24 cellular contexts compared by ENCODE assay signal in the genomic region with DNA sequence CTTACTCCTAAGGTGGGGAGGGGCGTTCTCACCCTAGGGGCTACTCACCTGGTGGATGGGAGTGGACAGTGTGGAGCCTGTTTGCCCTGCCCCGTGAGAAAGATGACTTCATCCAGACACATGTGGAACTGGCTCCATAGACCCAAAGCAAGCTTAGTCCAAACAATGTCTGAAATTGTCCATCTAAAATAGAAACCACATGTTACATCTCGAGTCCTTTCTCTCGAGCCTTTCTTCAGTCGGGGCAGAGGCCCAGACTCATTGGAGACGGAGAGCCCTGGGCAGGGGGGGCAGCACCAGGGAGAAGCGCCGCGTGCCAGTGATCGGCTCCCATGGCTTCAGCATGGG. TPM values are rescaled to one million over a fixed set of nuclear protein-coding genes. Genes with fewer than 3 reads are reported as not detected.
DNase-seq lines count a peak whose midpoint lies in the region; ATAC-seq, FAIRE-seq and TF ChIP-seq lines count a peak whose summit lies in the region.
"Had no signal": no experiment of that assay in that cellular context is flagged by ENCODE, and none has a peak within 500 bp of the region (broad histone marks: within the 10 kb centered on the region; RNA-seq: fewer than 3 reads in every experiment).

No MANE protein-coding gene starts in this region.

- H3K9me3 ChIP-seq in BLaER1 (no peaks in the 10 kb centered on the region), kidney (ENCODE audit: control insufficient read depth in 1 of 2, low read length in 2 of 2) (no peaks in the 10 kb centered on the region)
- H3K9me3 ChIP-seq: breast epithelium, heart right ventricle, sigmoid colon, transverse colon had no signal

- H3K36me3 ChIP-seq in BLaER1 (peaks cover 79% of the 10 kb centered on the region), kidney (ENCODE audit: control insufficient read depth in 1 of 2, insufficient read depth in 2 of 2, low read length in 2 of 2) (peaks cover 21 to 26% of the 10 kb centered on the region in 2 donors)

- TF ChIP-seq CTCF in activated CD8-positive, alpha-beta T cell treated with anti-CD3 and anti-CD28 coated beads for 36 hours (IDR thresholded peaks at IDR 0.05): no peak
- TF ChIP-seq CTCF in kidney (IDR thresholded peaks at IDR 0.05; ENCODE audit: borderline replicate concordance, extremely low read depth, insufficient read depth) (no peak), chondrocyte (IDR thresholded peaks at IDR 0.05) (no peak)

- no peaks in the 10 kb centered on the region for H3K9me3 Mint-ChIP-seq in T-helper 2 cell treated with Interferon-gamma antibody and Interleukin-4, amounts not matched to agents 5 μg/mL and 100 μg/mL, for 36 hours
- no peaks in the 10 kb centered on the region for H3K9me3 Mint-ChIP-seq in activated CD8-positive, alpha-beta T cell treated with anti-CD3 and anti-CD28 coated beads for 36 hours
- no peaks in the 10 kb centered on the region for H3K9me3 Mint-ChIP-seq in chondrocyte (ENCODE audit: low read depth)

- peaks cover 87% of the 10 kb centered on the region for H4K20me1 ChIP-seq in BLaER1

- ATAC-seq in activated CD8-positive, alpha-beta T cell treated with anti-CD3 and anti-CD28 coated beads for 36 hours: no peak
- ATAC-seq: heart right ventricle, Right ventricle myocardium inferior, SK-N-SH treated with all-trans-retinoic acid at 6 μM for 48 hours had no signal

- H3K4me1 ChIP-seq in BLaER1 (peaks cover 43% of the 10 kb centered on the region), kidney (ENCODE audit: control insufficient read depth in 1 of 2, insufficient read depth in 1 of 2, low read depth in 1 of 2, low read length in 2 of 2) (peaks cover 10 to 14% of the 10 kb centered on the region in 2 donors)

- peaks cover 38% of the 10 kb centered on the region for H3K36me3 Mint-ChIP-seq in T-helper 2 cell treated with Interferon-gamma antibody and Interleukin-4, amounts not matched to agents 5 μg/mL and 100 μg/mL, for 36 hours (ENCODE audit: low read depth)
- peaks cover 46% of the 10 kb centered on the region for H3K36me3 Mint-ChIP-seq in activated CD8-positive, alpha-beta T cell treated with anti-CD3 and anti-CD28 coated beads for 36 hours (ENCODE audit: low read depth)
- H3K36me3 Mint-ChIP-seq in chondrocyte (ENCODE audit: low read depth): peaks cover 21% of the 10 kb centered on the region

- H3K4me2 ChIP-seq in BLaER1: peak overlapping the region; percentile 46
- H3K4me2 ChIP-seq: KMS-11 had no signal

- peak overlapping the region; percentile 70 for H3K27ac Mint-ChIP-seq in T-helper 2 cell treated with Interferon-gamma antibody and Interleukin-4, amounts not matched to agents 5 μg/mL and 100 μg/mL, for 36 hours
- peak overlapping the region; percentile 88 for H3K27ac Mint-ChIP-seq in activated CD8-positive, alpha-beta T cell treated with anti-CD3 and anti-CD28 coated beads for 36 hours
- no peak overlapping the region for H3K27ac Mint-ChIP-seq in chondrocyte (ENCODE audit: unreplicated experiment)

- peak overlapping the region; percentile 41; the same call in 1 of the 2 replicates for H3K9ac ChIP-seq in BLaER1
- no peak overlapping the region for H3K9ac ChIP-seq in kidney (ENCODE audit: low read length in 2 of 2)
- H3K9ac ChIP-seq: KMS-11 had no signal

- H3K4me3 Mint-ChIP-seq in T-helper 2 cell treated with Interferon-gamma antibody and Interleukin-4, amounts not matched to agents 5 μg/mL and 100 μg/mL, for 36 hours: peak overlapping the region; percentile 7
- H3K4me3 Mint-ChIP-seq in activated CD8-positive, alpha-beta T cell treated with anti-CD3 and anti-CD28 coated beads for 36 hours: no peak overlapping the region
- no peak overlapping the region for H3K4me3 Mint-ChIP-seq in chondrocyte (ENCODE audit: unreplicated experiment)

- POLR2A ChIA-PET in activated CD8-positive, alpha-beta T cell treated with anti-CD3 and anti-CD28 coated beads for 36 hours (lab: Charles Lee): interaction anchor here (0.8 to 1.1 kb wide), 4 partner anchors 9 to 39 kb away, joined by 3 to 4 read pairs (median 3); no protein-coding TSS in a partner anchor

- H3K4me3 ChIP-seq in BLaER1: no peak overlapping the region
- H3K4me3 ChIP-seq in kidney (ENCODE audit: low read length in 2 of 2): no peak overlapping the region
- H3K4me3 ChIP-seq: breast epithelium, heart right ventricle, sigmoid colon, transverse colon had no signal

- H3K27me3 ChIP-seq in BLaER1: no peaks in the 10 kb centered on the region
- H3K27me3 ChIP-seq: breast epithelium, heart right ventricle, sigmoid colon, transverse colon had no signal

- intact Hi-C loops in activated CD8-positive, alpha-beta T cell treated with anti-CD3 and anti-CD28 coated beads for 36 hours (cut with micrococcal nuclease): no loop called here
- intact Hi-C loops in kidney (cut with DNase I): no loop called here

- FAIRE-seq in kidney (lab: Jason Lieb, UNC): no peak

- DNase-seq in T-helper 2 cell treated with Interferon-gamma antibody and Interleukin-4, amounts not matched to agents 5 μg/mL and 100 μg/mL, for 36 hours (ENCODE audit: low spot score): no peak
- no peak for DNase-seq in T-helper 2 cell
- DNase-seq in activated CD8-positive, alpha-beta T cell treated with anti-CD3 and anti-CD28 coated beads for 36 hours: no peak
- peak; percentile 62 for DNase-seq in kidney
- no peak for DNase-seq in chondrocyte (ENCODE audit: low spot score)
- no peak for DNase-seq in globus pallidus (ENCODE audit: low spot score)
- DNase-seq in NCI-H1436 (lab: John Stamatoyannopoulos, UW): no peak
- DNase-seq: 8988T; activated gamma-delta T cell treated with Interleukin-2 at 50 U/mL for 16 hours; activated T-cell treated with anti-CD3 and anti-CD28 coated beads for 4 hours; amniotic stem cell; effector CD8-positive, alpha-beta T cell; heart right ventricle; OCI-M1; sigmoid colon; stimulated activated CD4-positive, alpha-beta T cell treated with anti-CD3 and anti-CD28 coated beads, Interleukin-15, amount 100 ng/mL, for 24 hours; transverse colon had no signal

- H3K4me1 Mint-ChIP-seq in T-helper 2 cell treated with Interferon-gamma antibody and Interleukin-4, amounts not matched to agents 5 μg/mL and 100 μg/mL, for 36 hours (ENCODE audit: low read depth): peaks cover 27% of the 10 kb centered on the region
- H3K4me1 Mint-ChIP-seq in activated CD8-positive, alpha-beta T cell treated with anti-CD3 and anti-CD28 coated beads for 36 hours (ENCODE audit: low read depth): peaks cover 39% of the 10 kb centered on the region
- H3K4me1 Mint-ChIP-seq in chondrocyte (ENCODE audit: low read depth): peaks cover 19% of the 10 kb centered on the region

- CTCF ChIA-PET in activated CD8-positive, alpha-beta T cell treated with anti-CD3 and anti-CD28 coated beads for 36 hours (lab: Charles Lee): interaction anchor here (0.7 to 1.9 kb wide), 5 partner anchors 11 to 70 kb away, joined by 4 to 10 read pairs (median 4); no protein-coding TSS in a partner anchor

- H3K27ac ChIP-seq in BLaER1 (peak overlapping the region; percentile 56; the same call in 1 of the 2 replicates), kidney (ENCODE audit: low read depth in 2 of 2, low read length in 2 of 2) (no peak overlapping the region)
- H3K27ac ChIP-seq: breast epithelium, heart right ventricle, KMS-11, sigmoid colon, transverse colon, VCaP had no signal

- H3K27me3 Mint-ChIP-seq in T-helper 2 cell treated with Interferon-gamma antibody and Interleukin-4, amounts not matched to agents 5 μg/mL and 100 μg/mL, for 36 hours (ENCODE audit: low read depth): no peaks in the 10 kb centered on the region
- no peaks in the 10 kb centered on the region for H3K27me3 Mint-ChIP-seq in activated CD8-positive, alpha-beta T cell treated with anti-CD3 and anti-CD28 coated beads for 36 hours
- no peaks in the 10 kb centered on the region for H3K27me3 Mint-ChIP-seq in chondrocyte (ENCODE audit: low read depth)
- H3K27me3 Mint-ChIP-seq: CD4-positive, alpha-beta memory T cell had no signal

RNA-seq across cellular contexts. Expression of a gene that starts 4.3 kb away (rescaled TPM):
- 100 to 1,000 TPM; 115 to 125 TPM for total RNA-seq in activated CD8-positive, alpha-beta T cell treated with anti-CD3 and anti-CD28 coated beads for 36 hours
- total RNA-seq in kidney (65.7 TPM), chondrocyte (47.0 to 54.9 TPM (median 47.4 TPM) in 3 replicates)
- 124 TPM for polyA plus RNA-seq in kidney (ENCODE audit: insufficient read depth, low read depth, low replicate concordance)

RNA-seq across cellular contexts. Expression of a gene that starts 33.2 kb away (rescaled TPM):
- total RNA-seq in activated CD8-positive, alpha-beta T cell treated with anti-CD3 and anti-CD28 coated beads for 36 hours: 1 to 10 TPM; 2.7 to 3.0 TPM
- 7.5 TPM for total RNA-seq in kidney
- polyA plus RNA-seq in kidney (ENCODE audit: insufficient read depth, low read depth, low replicate concordance): 16.5 TPM
- total RNA-seq in chondrocyte: 7.1 to 9.9 TPM (median 7.9 TPM) in 3 replicates

RNA-seq across cellular contexts. Expression of a gene that starts 38.3 kb away (rescaled TPM):
- 100 to 1,000 TPM; 116 to 121 TPM for total RNA-seq in activated CD8-positive, alpha-beta T cell treated with anti-CD3 and anti-CD28 coated beads for 36 hours
- total RNA-seq in kidney (125 TPM), chondrocyte (143 to 158 TPM (median 156 TPM) in 3 replicates)
- polyA plus RNA-seq in kidney (ENCODE audit: insufficient read depth, low read depth, low replicate concordance): 70.6 TPM

RNA-seq across cellular contexts. Expression of a gene that starts 43.7 kb away (rescaled TPM):
- 1 to 10 TPM; 1.3 TPM for total RNA-seq in activated CD8-positive, alpha-beta T cell treated with anti-CD3 and anti-CD28 coated beads for 36 hours
- 10.0 TPM for total RNA-seq in kidney
- polyA plus RNA-seq in kidney (ENCODE audit: insufficient read depth, low read depth, low replicate concordance): 3.9 TPM
- total RNA-seq in chondrocyte: 2.1 to 2.8 TPM (median 2.6 TPM) in 3 replicates
